5 cellular contexts compared by ENCODE assay signal in the genomic region with DNA sequence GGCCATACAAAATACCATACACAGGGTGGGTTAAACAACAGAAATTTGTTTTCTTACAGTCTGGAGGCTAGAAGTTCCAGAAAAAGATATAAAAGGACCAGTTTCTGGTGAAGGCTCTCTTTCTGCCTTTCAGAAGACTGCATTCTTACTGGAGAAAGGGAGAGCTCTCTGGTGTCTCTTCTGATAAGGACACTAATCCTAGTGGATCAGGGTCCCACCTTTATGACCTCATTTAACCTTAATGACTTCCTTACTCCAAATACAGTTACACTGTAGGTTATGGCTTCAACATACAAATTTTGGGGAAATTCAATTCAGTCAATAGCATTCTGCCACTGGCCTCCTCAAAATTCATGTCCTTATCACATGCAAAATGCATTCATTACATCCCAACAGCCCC.
"Had no signal": no experiment of that assay in that cellular context is flagged by ENCODE, and none has a peak within 500 bp of the region (broad histone marks: within the 10 kb centered on the region; RNA-seq: fewer than 3 reads in every experiment).

No MANE protein-coding gene starts in this region.

- H3K4me3 Mint-ChIP-seq: H9, IgD-negative memory B cell had no signal

- FAIRE-seq: HTR-8/SVneo had no signal

- DNase-seq: GM23248, GOT3, H9 had no signal

- H3K27me3 Mint-ChIP-seq: IgD-negative memory B cell had no signal

- H3K27ac ChIP-seq: GM23248 had no signal

- H3K27ac Mint-ChIP-seq: H9, IgD-negative memory B cell had no signal

- H3K4me3 ChIP-seq: GM23248 had no signal
